In the genomic region with DNA sequence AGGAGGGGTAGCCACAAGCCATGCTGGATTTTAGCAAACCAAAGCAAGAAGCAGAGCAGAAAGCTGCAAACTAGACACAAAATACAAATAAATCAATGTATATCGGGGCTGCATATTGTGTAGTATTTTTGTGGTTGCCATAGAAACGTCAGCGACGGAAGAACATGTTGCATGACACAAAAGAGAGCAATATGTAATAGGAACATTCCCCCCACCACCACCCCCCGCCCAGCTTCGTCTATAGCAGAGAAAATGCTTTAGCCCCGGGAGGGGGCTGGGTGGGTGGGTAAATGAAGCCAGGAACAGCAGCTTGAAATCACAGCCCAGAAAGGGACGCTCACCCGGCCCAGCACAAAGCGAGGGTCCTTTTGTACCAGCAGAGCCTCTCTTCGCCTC, we compare ENCODE assay signal across 8 cellular contexts. TPM values are rescaled to one million over a fixed set of nuclear protein-coding genes. Genes with fewer than 3 reads are reported as not detected.
A peak's percentile ranks its signal among the peaks of the same experiment; 100 is the strongest.
DNase-seq lines count a peak whose midpoint lies in the region; ATAC-seq, FAIRE-seq and TF ChIP-seq lines count a peak whose summit lies in the region.

No MANE protein-coding gene starts in this region.

- no peaks in the 10 kb centered on the region for H3K9me3 ChIP-seq in CD8-positive, alpha-beta T cell (ENCODE audit: low read length)
- no peaks in the 10 kb centered on the region for H3K9me3 ChIP-seq in right cardiac atrium (ENCODE audit: control insufficient read depth, low read length)
- no peaks in the 10 kb centered on the region for H3K9me3 ChIP-seq in small intestine (ENCODE audit: control insufficient read depth, low read depth)

- no peaks in the 10 kb centered on the region for H3K36me3 ChIP-seq in CD8-positive, alpha-beta T cell (ENCODE audit: insufficient read depth, low read length)
- H3K36me3 ChIP-seq in small intestine (ENCODE audit: control insufficient read depth in 2 of 2, insufficient read depth in 2 of 2, low read length in 2 of 2): no peaks in the 10 kb centered on the region

- peak; percentile 43 for ATAC-seq in CD8-positive, alpha-beta T cell
- ATAC-seq in right cardiac atrium: peak; percentile 14 to 44

- no peak for FAIRE-seq in small intestine (lab: Jason Lieb, UNC)

- H3K4me3 Mint-ChIP-seq in CD8-positive, alpha-beta T cell: peak overlapping the region; percentile 90

- no peaks in the 10 kb centered on the region for H3K36me3 Mint-ChIP-seq in CD8-positive, alpha-beta T cell

- H3K9me3 Mint-ChIP-seq in CD8-positive, alpha-beta T cell: no peaks in the 10 kb centered on the region

- H3K27ac ChIP-seq in CD8-positive, alpha-beta T cell (ENCODE audit: low read depth, low read length): peak overlapping the region; percentile 61
- H3K27ac ChIP-seq in RWPE1 (peak overlapping the region; percentile 94), right cardiac atrium (ENCODE audit: low read length) (no peak overlapping the region), small intestine (ENCODE audit: low read depth in 1 of 2, low read length in 1 of 2) (no peak overlapping the region)

- H3K27ac Mint-ChIP-seq in CD8-positive, alpha-beta T cell: peak overlapping the region; percentile 87

- intact Hi-C loops in CD8-positive, alpha-beta T cell (cut with DNase I, micrococcal nuclease): loop anchor here (5.0 to 10.0 kb wide), 4 partner anchors 749 to 1579 kb away; a partner anchor contains a TSS
- intact Hi-C loops in right cardiac atrium (cut with DNase I): no loop called here

- H3K27me3 Mint-ChIP-seq in CD8-positive, alpha-beta T cell (ENCODE audit: low read depth): no peaks in the 10 kb centered on the region

- H3K4me3 ChIP-seq in CD8-positive, alpha-beta T cell (ENCODE audit: low read depth, low read length): peak overlapping the region; percentile 61
- H3K4me3 ChIP-seq in right cardiac atrium (ENCODE audit: low read length) (peak overlapping the region; percentile 93), small intestine (ENCODE audit: low read depth in 1 of 2, low read length in 2 of 2) (peak overlapping the region; percentile 16 to 52)

- POLR2A ChIA-PET in CD8-positive, alpha-beta T cell (lab: Charles Lee): interaction anchor here (0.7 to 2.1 kb wide), 2 partner anchors 281 to 1323 kb away, joined by 3 to 5 read pairs; no protein-coding TSS in a partner anchor
- POLR2A ChIA-PET in HEK293T (lab: Yijun Ruan, JAX) (interaction anchor here (0.6 to 2.2 kb wide), 6 partner anchors 12 to 311 kb away, joined by 3 to 9 read pairs (median 4); no protein-coding TSS in a partner anchor), RWPE1 (lab: Yijun Ruan, JAX; ENCODE audit: low non-redundant PET) (no interaction called here)

- WGBS in right cardiac atrium: under 1% methylated on average over 11 of the region's 11 CpGs
- 1 to 3% (median 3%) methylated on average over 10 to 11 of the region's 11 CpGs for WGBS in small intestine, 3 donors

- peak in 6 of 7 experiments; percentile 18 to 76 (median 44) for DNase-seq in CD8-positive, alpha-beta T cell
- DNase-seq in HEK293T (ENCODE audit: extremely low spot score) (no peak), RWPE1 (ENCODE audit: low spot score) (peak; percentile 9), amniotic stem cell (lab: John Stamatoyannopoulos, UW) (peak; percentile 27), right cardiac atrium (peak in 1 of 3 donors; percentile 20), small intestine (no peak), HPDE6-E6E7 (ENCODE audit: extremely low spot score) (no peak), NCI-H226 (no peak)

- TF ChIP-seq CTCF in CD8-positive, alpha-beta T cell (IDR thresholded peaks at IDR 0.05): no peak
- no peak for TF ChIP-seq CTCF in RWPE1 (conservative IDR thresholded peaks at IDR 0.05; ENCODE audit: low read depth)

- peaks cover 14% of the 10 kb centered on the region for H3K4me1 ChIP-seq in CD8-positive, alpha-beta T cell (ENCODE audit: insufficient read depth, low read length)
- no peaks in the 10 kb centered on the region for H3K4me1 ChIP-seq in right cardiac atrium (ENCODE audit: control insufficient read depth, insufficient read depth, low read length)
- peaks cover 0 to 4% of the 10 kb centered on the region in 2 donors for H3K4me1 ChIP-seq in small intestine (ENCODE audit: control insufficient read depth in 2 of 2, insufficient read depth in 1 of 2, low read depth in 1 of 2, low read length in 1 of 2)

- peaks cover 21% of the 10 kb centered on the region for H3K4me1 Mint-ChIP-seq in CD8-positive, alpha-beta T cell (ENCODE audit: low read depth)

- CTCF ChIA-PET in CD8-positive, alpha-beta T cell (lab: Charles Lee): no interaction called here
- CTCF ChIA-PET in HEK293T (lab: Yijun Ruan, JAX): interaction anchor here (0.6 to 1.6 kb wide), 2 partner anchors 26 to 98 kb away, joined by 4 to 7 read pairs; no protein-coding TSS in a partner anchor
- CTCF ChIA-PET in RWPE1 (lab: Yijun Ruan, JAX): interaction anchor here (0.6 to 1.0 kb wide), 3 partner anchors 30 to 1945 kb away, joined by 3 read pairs; no protein-coding TSS in a partner anchor

- no peaks in the 10 kb centered on the region for H3K27me3 ChIP-seq in CD8-positive, alpha-beta T cell (ENCODE audit: insufficient read depth, low read length)
- H3K27me3 ChIP-seq in right cardiac atrium (ENCODE audit: control insufficient read depth, insufficient read depth) (no peaks in the 10 kb centered on the region), small intestine (ENCODE audit: control insufficient read depth in 2 of 2, insufficient read depth in 2 of 2, low read length in 2 of 2) (no peaks in the 10 kb centered on the region)

TF ChIP-seq in HEK293T, 16 proteins besides CTCF, POLR2A, EP300 and RAD21:
- no peak for TF ChIP-seq NFRKB (IDR thresholded peaks at IDR 0.05)
- peak; percentile 37; the same call in 1 of the 2 replicates for TF ChIP-seq ZNF384 (IDR thresholded peaks at IDR 0.05)
- TF ChIP-seq, protein P1, sequence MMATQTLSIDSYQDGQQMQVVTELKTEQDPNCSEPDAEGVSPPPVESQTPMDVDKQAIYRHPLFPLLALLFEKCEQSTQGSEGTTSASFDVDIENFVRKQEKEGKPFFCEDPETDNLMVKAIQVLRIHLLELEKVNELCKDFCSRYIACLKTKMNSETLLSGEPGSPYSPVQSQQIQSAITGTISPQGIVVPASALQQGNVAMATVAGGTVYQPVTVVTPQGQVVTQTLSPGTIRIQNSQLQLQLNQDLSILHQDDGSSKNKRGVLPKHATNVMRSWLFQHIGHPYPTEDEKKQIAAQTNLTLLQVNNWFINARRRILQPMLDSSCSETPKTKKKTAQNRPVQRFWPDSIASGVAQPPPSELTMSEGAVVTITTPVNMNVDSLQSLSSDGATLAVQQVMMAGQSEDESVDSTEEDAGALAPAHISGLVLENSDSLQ (IDR thresholded peaks at IDR 0.05): peak; percentile 57
- TF ChIP-seq ARNT (IDR thresholded peaks at IDR 0.05): no peak
- TF ChIP-seq FOXM1 (IDR thresholded peaks at IDR 0.05; ENCODE audit: borderline replicate concordance): no peak
- TF ChIP-seq ELF4 (IDR thresholded peaks at IDR 0.05): no peak
- TF ChIP-seq BHLHE40 (IDR thresholded peaks at IDR 0.05; ENCODE audit: borderline replicate concordance): peak; percentile 62; the same call in 1 of the 2 replicates
TF ChIP-seq in HEK293T: peak in this region for 3.

RNA-seq across cellular contexts. Expression of a gene that starts 0.5 kb away (rescaled TPM):
- 1 to 10 TPM; 1.2 to 2.8 TPM for total RNA-seq in CD8-positive, alpha-beta T cell
- 1 to 10 TPM; 2.8 to 5.1 (median 3.3) TPM for total RNA-seq in right cardiac atrium
- polyA plus RNA-seq in right cardiac atrium (1.5 TPM), small intestine (1 to 10 TPM in 1 of 3 donors, not detected in 2; 1.6 TPM)

Comparison
In these comparisons a context has a peak if more than half of its experiments do, and no peak if none do; other contexts are left out.
1. DNase-seq: peak in CD8-positive, alpha-beta T cell (6 of 7), RWPE1 (single experiment) and amniotic stem cell (single experiment); none in HEK293T (single experiment), small intestine (single experiment), HPDE6-E6E7 (single experiment) and NCI-H226 (single experiment).
2. H3K27ac ChIP-seq: peak in CD8-positive, alpha-beta T cell (single experiment) and RWPE1 (single experiment); none in right cardiac atrium (single experiment) and small intestine (0 of 2).
3. H3K4me3 ChIP-seq: peak in every context shown above with its lines; median percentile 93 in right cardiac atrium; 61 in CD8-positive, alpha-beta T cell; 34 in small intestine.
4. intact Hi-C loops: an anchor here in CD8-positive, alpha-beta T cell (5.0 to 10.0 kb wide); none called in right cardiac atrium.